18 cellular contexts compared by ENCODE assay signal in genomic region chr3:38457111-38458003, GRCh38. TPM values are rescaled to one million over a fixed set of nuclear protein-coding genes. Genes with fewer than 3 reads are reported as not detected.
DNase-seq lines count a peak whose midpoint lies in the region; ATAC-seq, FAIRE-seq and TF ChIP-seq lines count a peak whose summit lies in the region.
"Had no signal": no experiment of that assay in that cellular context is flagged by ENCODE, and none has a peak within 500 bp of the region (broad histone marks: within the 10 kb centered on the region; RNA-seq: fewer than 3 reads in every experiment).

No MANE protein-coding gene starts in this region.

- H3K4me2 ChIP-seq in HepG2 (ENCODE audit: low read depth, low read length) (peak overlapping the region; percentile 4; the same call in 1 of the 2 replicates), K562 (ENCODE audit: insufficient read depth, low read length) (peak overlapping the region; percentile 4; the same call in 1 of the 2 replicates), mesendoderm (ENCODE audit: low read length) (no peak overlapping the region)

- H2BK15ac ChIP-seq in mesendoderm (replicated peaks; ENCODE audit: low read depth) = no peak overlapping the region

- H3K18ac ChIP-seq in mesendoderm (ENCODE audit: low read length) = no peak overlapping the region

- H3K9ac ChIP-seq in HepG2 (ENCODE audit: insufficient read depth, low read depth, low read length) (no peak overlapping the region), K562 (ENCODE audit: insufficient read depth in 1 of 2, low read depth in 2 of 2, low read length in 2 of 2) (peak overlapping the region in 1 of 2 experiments; percentile 49; a peak in 1 of 4 replicates), mesendoderm (ENCODE audit: low read length) (no peak overlapping the region)

- no peak overlapping the region for H2AK5ac ChIP-seq in mesendoderm (ENCODE audit: low read length)

- no TSS peak for BruUV-seq in HepG2 (replicated peaks; lab: Mats Ljungman, UMichigan)
- BruUV-seq in K562 (replicated peaks; lab: Mats Ljungman, UMichigan) = no TSS peak

- no peak overlapping the region for H3K56ac ChIP-seq in mesendoderm (ENCODE audit: low read length)

- POLR2A ChIA-PET in HepG2 (lab: Yijun Ruan, JAX) (interaction anchor here (1.1 kb wide), 1 partner anchor 110 kb away, joined by 3 read pairs; no protein-coding TSS in a partner anchor), K562 (lab: Yijun Ruan, JAX) (interaction anchor here (0.5 to 0.7 kb wide), 2 partner anchors 32 to 447 kb away, joined by 3 read pairs; no protein-coding TSS in a partner anchor)

- CTCF ChIA-PET in HepG2 (lab: Yijun Ruan, JAX; ENCODE audit: low intra/inter-chr PET ratio, low total read pairs) (no interaction called here), K562 (lab: Yijun Ruan, JAX; ENCODE audit: low intra/inter-chr PET ratio) (no interaction called here)

- H3K9me3 ChIP-seq in HepG2 (ENCODE audit: low read length) = no peaks in the 10 kb centered on the region
- no peaks in the 10 kb centered on the region for H3K9me3 ChIP-seq in right lobe of liver
- no peaks in the 10 kb centered on the region for H3K9me3 ChIP-seq in K562 (replicated peaks; ENCODE audit: control insufficient read depth, insufficient read depth, low read depth, low read length)
- no peaks in the 10 kb centered on the region for H3K9me3 ChIP-seq in upper lobe of right lung
- no peaks in the 10 kb centered on the region for H3K9me3 ChIP-seq in uterus
- H3K9me3 ChIP-seq: transverse colon had no signal

- H3K27me3 ChIP-seq in HepG2 (ENCODE audit: control insufficient read depth in 1 of 2, insufficient read depth in 2 of 2, low read length in 2 of 2) (no peaks in the 10 kb centered on the region), right lobe of liver (no peaks in the 10 kb centered on the region), K562 (ENCODE audit: control insufficient read depth in 2 of 2, insufficient read depth in 2 of 2, low read length in 2 of 2) (no peaks in the 10 kb centered on the region), mesendoderm (ENCODE audit: insufficient read depth, low read length, poor library complexity) (no peaks in the 10 kb centered on the region), upper lobe of right lung (no peaks in the 10 kb centered on the region), uterus (no peaks in the 10 kb centered on the region)
- H3K27me3 ChIP-seq: transverse colon had no signal

- in situ Hi-C loops in HepG2 (cut with HindIII; ENCODE audit: extremely low pct_ligation_motif_present, low pct_unique_long_range_greater_than_20kb) = loop anchor here (25.0 kb wide), 1 partner anchor 320 kb away; the partner anchor contains the start of genes ACAA1 and MYD88
- in situ Hi-C loops in K562 (cut with MboI) = no loop called here

- no peak for TF ChIP-seq POLR2A in HepG2 (IDR thresholded peaks at IDR 0.05; ENCODE audit: insufficient read depth in 1 of 2, low read depth in 2 of 2, low read length in 2 of 2)
- no peak for TF ChIP-seq POLR2A in right lobe of liver (IDR thresholded peaks at IDR 0.05)
- no peak for TF ChIP-seq POLR2A in K562 (conservative IDR thresholded peaks at IDR 0.05)
- TF ChIP-seq POLR2A in uterus (IDR thresholded peaks at IDR 0.05) = no peak

- peaks cover 27% of the 10 kb centered on the region for H3K79me1 ChIP-seq in mesendoderm (ENCODE audit: low read length)

- no peak overlapping the region for H3K4me3 ChIP-seq in HepG2 (replicated peaks in 1 of 3; ENCODE audit: insufficient read depth in 1 of 3, low read depth in 2 of 3, low read length in 3 of 3)
- no peak overlapping the region for H3K4me3 ChIP-seq in right lobe of liver
- H3K4me3 ChIP-seq in K562 = no peak overlapping the region
- no peak overlapping the region for H3K4me3 ChIP-seq in mesendoderm (ENCODE audit: low read length)
- no peak overlapping the region for H3K4me3 ChIP-seq in upper lobe of right lung
- H3K4me3 ChIP-seq in uterus = no peak overlapping the region
- H3K4me3 ChIP-seq: skin epidermis, transverse colon had no signal

- TF ChIP-seq RAD21 in HepG2 (CRISPR knock-in tag; IDR thresholded peaks at IDR 0.05) (no peak), K562 (CRISPR knock-in tag; conservative IDR thresholded peaks at IDR 0.05 in 1 of 2, IDR thresholded peaks at IDR 0.05 in 1 of 2) (no peak)

- H3K9me1 ChIP-seq in K562 (ENCODE audit: control insufficient read depth, insufficient read depth, low read length) = peaks cover 5% of the 10 kb centered on the region

- H4K5ac ChIP-seq in mesendoderm (ENCODE audit: low read length) = no peak overlapping the region

- H3K36me3 ChIP-seq in HepG2 (replicated peaks in 1 of 2; ENCODE audit: control insufficient read depth in 1 of 2, insufficient read depth in 2 of 2, low read length in 2 of 2) (peaks cover 0 to 8% of the 10 kb centered on the region in 2 experiments; a peak in 2 of 5 replicates), right lobe of liver (no peaks in the 10 kb centered on the region), K562 (ENCODE audit: control insufficient read depth, insufficient read depth, low read length) (no peaks in the 10 kb centered on the region), mesendoderm (ENCODE audit: control insufficient read depth, insufficient read depth, low read length) (no peaks in the 10 kb centered on the region), upper lobe of right lung (no peaks in the 10 kb centered on the region), uterus (no peaks in the 10 kb centered on the region)
- H3K36me3 ChIP-seq: transverse colon had no signal

- H3K23ac ChIP-seq in mesendoderm (ENCODE audit: low read length) = no peak overlapping the region

- DNase-seq in HepG2 (ENCODE audit: low spot score) (no peak), right lobe of liver (no peak), K562 (ENCODE audit: extremely low read depth in 1 of 4, low spot score in 3 of 4) (peak; percentile 48 to 58 (median 55)), mesendoderm (peak; percentile 45), upper lobe of right lung (no peak), uterus (no peak), DMS 273 (lab: John Stamatoyannopoulos, UW; ENCODE audit: unreplicated experiment) (no peak)
- DNase-seq: activated naive CD4-positive, alpha-beta T cell treated with anti-CD3 and anti-CD28 coated beads, Interleukin-2, amount 50 U/mL, for 16 hours; activated T-cell treated with anti-CD3 and anti-CD28 coated beads for 4 hours; GDM1; KBM-7; mesenchymal stem cell; NCI-H1436 treated with DMSO at 0.1 percent for 48 hours; T-helper 9 cell; transverse colon had no signal

- H2BK5ac ChIP-seq in mesendoderm (ENCODE audit: low read length) = no peak overlapping the region

- H3K79me2 ChIP-seq in HepG2 (ENCODE audit: insufficient read depth, low read length) = peaks cover 69% of the 10 kb centered on the region
- peaks cover 61% of the 10 kb centered on the region for H3K79me2 ChIP-seq in K562 (ENCODE audit: control insufficient read depth, insufficient read depth, low read length)
- peaks cover 73% of the 10 kb centered on the region for H3K79me2 ChIP-seq in mesendoderm (ENCODE audit: control insufficient read depth, insufficient read depth, low read length)

- no peak overlapping the region for H3K4ac ChIP-seq in mesendoderm (ENCODE audit: low read depth, low read length)

- ATAC-seq in HepG2 = no peak
- ATAC-seq in right lobe of liver = no peak
- ATAC-seq in K562 = peak; percentile 7
- ATAC-seq in upper lobe of right lung = no peak
- ATAC-seq in HG02973 (IDR thresholded peaks at IDR 0.05; ENCODE audit: unreplicated experiment) = no peak
- ATAC-seq: stimulated activated memory B cell treated with anti-CD40 and anti-IgM and Interleukin-4, amounts not matched to agents 10 μg/mL and 1 μg/mL and 100 μg/mL, for 72 hours had no signal

- WGBS in HepG2 (ENCODE audit: low lambda C conversion rate) = 98% methylated on average over 8 of the region's 9 CpGs
- WGBS in right lobe of liver (ENCODE audit: insufficient coverage, low coverage, low lambda C conversion rate, missing lambda C conversion rate) = 81% methylated on average over 5 of the region's 9 CpGs
- 54% methylated on average over 9 of the region's 9 CpGs for whole genome bisulfite sequencing in K562 (ENCODE audit: insufficient coverage, low coverage, missing lambda C conversion rate)
- no CpG with 5 or more reads among the region's 9 CpGs for WGBS in mesendoderm (ENCODE audit: extremely low coverage, insufficient coverage, low lambda C conversion rate)

- H3K27ac ChIP-seq in HepG2 (ENCODE audit: extremely low read length, insufficient read depth, low read length) = no peak overlapping the region
- H3K27ac ChIP-seq in right lobe of liver = no peak overlapping the region
- H3K27ac ChIP-seq in K562 (ENCODE audit: extremely low read depth, low read depth, low read length) = no peak overlapping the region
- H3K27ac ChIP-seq in mesendoderm (ENCODE audit: low read depth, low read length) = no peak overlapping the region
- H3K27ac ChIP-seq in upper lobe of right lung = no peak overlapping the region
- H3K27ac ChIP-seq in uterus = no peak overlapping the region
- H3K27ac ChIP-seq: skin epidermis had no signal

- no peak overlapping the region for H2AFZ ChIP-seq in HepG2 (ENCODE audit: low read length)
- H2AFZ ChIP-seq in K562 (ENCODE audit: low read depth, low read length) = no peak overlapping the region

- TF ChIP-seq CTCF in HepG2 (CRISPR knock-in tag; IDR thresholded peaks at IDR 0.05) (no peak), right lobe of liver (IDR thresholded peaks at IDR 0.05) (no peak), K562 (IDR thresholded peaks at IDR 0.05 in 2 of 3, conservative IDR thresholded peaks at IDR 0.05 in 1 of 3; ENCODE audit: insufficient read depth in 2 of 3, low read depth in 1 of 3, low read length in 3 of 3) (peak in 1 of 3 experiments; percentile 17; a peak in 1 of 6 replicates), upper lobe of right lung (IDR thresholded peaks at IDR 0.05) (peak; percentile 11), uterus (IDR thresholded peaks at IDR 0.05) (no peak)

- TF ChIP-seq EP300 in HepG2 (IDR thresholded peaks at IDR 0.05; ENCODE audit: low read depth in 2 of 2, low read length in 2 of 2) (no peak), HepG2 (CRISPR knock-in tag; IDR thresholded peaks at IDR 0.05; ENCODE audit: borderline replicate concordance) (no peak), K562 (IDR thresholded peaks at IDR 0.05; ENCODE audit: low read length) (no peak)

- H4K20me1 ChIP-seq in HepG2 (ENCODE audit: insufficient read depth, low read length) (peaks cover 51% of the 10 kb centered on the region), K562 (replicated peaks; ENCODE audit: control insufficient read depth, insufficient read depth, low read length) (peaks cover 41% of the 10 kb centered on the region)

- H4K8ac ChIP-seq in mesendoderm (ENCODE audit: low read depth, low read length) = no peak overlapping the region

- FAIRE-seq in HepG2 (lab: Jason Lieb, UNC) (no peak), K562 (lab: Jason Lieb, UNC) (no peak)

- H2BK120ac ChIP-seq in mesendoderm (ENCODE audit: low read depth, low read length) = no peak overlapping the region

- intact Hi-C loops in HepG2 (cut with micrococcal nuclease; ENCODE audit: unreplicated experiment) = no loop called here
- intact Hi-C loops in right lobe of liver (cut with DNase I) = no loop called here
- intact Hi-C loops in K562 (cut with micrococcal nuclease) = no loop called here
- intact Hi-C loops in upper lobe of right lung (cut with DNase I) = no loop called here
- intact Hi-C loops in uterus (cut with DNase I; ENCODE audit: low total_unique reads) = no loop called here

- H3K4me1 ChIP-seq in HepG2 (ENCODE audit: insufficient read depth, low read length) = peaks cover 37% of the 10 kb centered on the region
- H3K4me1 ChIP-seq in right lobe of liver = peaks cover 0 to 45% (median 15%) of the 10 kb centered on the region in 4 donors
- peaks cover 27 to 38% of the 10 kb centered on the region in 2 experiments for H3K4me1 ChIP-seq in K562 (replicated peaks in 1 of 2; ENCODE audit: control insufficient read depth in 2 of 2, insufficient read depth in 2 of 2, low read length in 2 of 2)
- peaks cover 10% of the 10 kb centered on the region for H3K4me1 ChIP-seq in mesendoderm (ENCODE audit: control insufficient read depth, low read depth, low read length)
- peaks cover 54% of the 10 kb centered on the region for H3K4me1 ChIP-seq in upper lobe of right lung
- peaks cover 0 to 22% of the 10 kb centered on the region in 2 donors for H3K4me1 ChIP-seq in uterus

RNA-seq across cellular contexts. Expression of gene ACVR2B, which starts 3.7 kb away (rescaled TPM):
- total RNA-seq in HepG2 (2016; rRNA removed; fragmentation: Illumina TruSeq; extraction: Trizol) = 10.0 and 11.3 TPM in 2 replicates
- 1.9 and 2.3 TPM in 2 replicates for total RNA-seq in HepG2 (2016; cell fraction: cytosol; rRNA removed; fragmentation: Illumina TruSeq; extraction: Trizol; ENCODE audit: low read depth)
- 9.6 and 10.5 TPM in 2 replicates for total RNA-seq in HepG2 (2016; cell fraction: insoluble cytoplasmic fraction; rRNA removed; fragmentation: Illumina TruSeq; extraction: Trizol)
- total RNA-seq in HepG2 (2016; cell fraction: membrane; rRNA removed; fragmentation: Illumina TruSeq; extraction: Trizol) = 6.0 TPM in 2 replicates
- total RNA-seq in HepG2 (2016; cell fraction: nucleus; rRNA removed; fragmentation: Illumina TruSeq; extraction: Trizol) = 11.7 and 13.1 TPM in 2 replicates
- polyA plus RNA-seq in HepG2 (2011; rRNA removed) = 12.0 and 12.7 TPM in 2 replicates
- polyA plus RNA-seq in HepG2 (2011; cell fraction: cytosol; rRNA removed) = 9.0 and 9.9 TPM in 2 replicates
- 15.0 and 15.2 TPM in 2 replicates for polyA plus RNA-seq in HepG2 (2011; cell fraction: nucleus; rRNA removed)
- 9.9 and 12.0 TPM in 2 replicates for polyA plus RNA-seq in HepG2 (2012)
- polyA plus RNA-seq in HepG2 (2016; cell fraction: cytosol; fragmentation: Illumina TruSeq; extraction: Trizol; ENCODE audit: low read depth) = 2.7 and 2.9 TPM in 2 replicates
- 5.1 and 5.5 TPM in 2 replicates for polyA plus RNA-seq in HepG2 (2016; cell fraction: insoluble cytoplasmic fraction; fragmentation: Illumina TruSeq; extraction: Trizol; ENCODE audit: low read depth)
- polyA plus RNA-seq in HepG2 (2016; cell fraction: membrane; fragmentation: Illumina TruSeq; extraction: Trizol; ENCODE audit: low read depth) = 3.4 and 4.2 TPM in 2 replicates
- 8.4 and 8.5 TPM in 2 replicates for polyA plus RNA-seq in HepG2 (2016; cell fraction: nucleus; fragmentation: Illumina TruSeq; extraction: Trizol; ENCODE audit: insufficient read depth, low read depth)
- polyA minus RNA-seq in HepG2 (2011; rRNA and poly(A)+ RNA removed; ENCODE audit: low replicate concordance) = 23.0 and 122 TPM in 2 replicates
- 32.7 and 38.7 TPM in 2 replicates for polyA minus RNA-seq in HepG2 (2011; cell fraction: cytosol; rRNA and poly(A)+ RNA removed)
- polyA minus RNA-seq in HepG2 (2011; cell fraction: nucleus; rRNA and poly(A)+ RNA removed) = 27.8 and 34.2 TPM in 2 replicates
- 1 to 10 TPM; 2.0 to 5.9 (median 4.4) TPM for total RNA-seq in right lobe of liver
- 35.2 and 42.4 TPM in 2 replicates for total RNA-seq in K562 (2011; cell fraction: chromatin; rRNA removed; ENCODE audit: low replicate concordance)
- total RNA-seq in K562 (2011; cell fraction: nucleolus; rRNA removed) = 25.3 and 32.5 TPM in 2 replicates
- total RNA-seq in K562 (2011; cell fraction: nucleoplasm; rRNA removed) = 37.7 and 52.2 TPM in 2 replicates
- 10.8 and 11.8 TPM in 2 replicates for total RNA-seq in K562 (2014; rRNA removed)
- total RNA-seq in K562 (2014; rRNA removed; fragmentation: Illumina TruSeq; extraction: Trizol) = 13.9 and 15.0 TPM in 2 replicates
- 7.4 and 7.7 TPM in 2 replicates for total RNA-seq in K562 (2015; rRNA removed; fragmentation: Illumina TruSeq; extraction: Trizol)
- 20.5 and 23.7 TPM in 2 replicates for total RNA-seq in K562 (2021)
- polyA plus RNA-seq in K562 (2011; rRNA removed) = 7.1 and 8.8 TPM in 2 replicates
- polyA plus RNA-seq in K562 (2011; cell fraction: cytosol; rRNA removed) = 6.7 TPM in 2 replicates
- polyA plus RNA-seq in K562 (2011; cell fraction: nucleus; rRNA removed) = 11.9 and 12.2 TPM in 2 replicates
- 4.2 and 7.7 TPM in 2 replicates for polyA plus RNA-seq in K562 (2012)
- polyA plus RNA-seq in K562 (2014; fragmentation: Illumina TruSeq; extraction: Trizol) = 5.9 and 6.2 TPM in 2 replicates
- polyA plus RNA-seq in K562 (2014; fragmentation: Nextera tagmentation; extraction: Ambion mirVana) = 1 to 10 TPM; 1.8 to 2.6 TPM
- 5.5 and 5.8 TPM in 2 replicates for polyA plus RNA-seq in K562 (2014; rRNA removed)
- polyA minus RNA-seq in K562 (2011; rRNA and poly(A)+ RNA removed) = 31.8 and 35.4 TPM in 2 replicates
- 23.3 and 29.4 TPM in 2 replicates for polyA minus RNA-seq in K562 (2011; cell fraction: cytosol; rRNA and poly(A)+ RNA removed)
- 13.9 and 18.7 TPM in 2 replicates for polyA minus RNA-seq in K562 (2011; cell fraction: nucleus; rRNA and poly(A)+ RNA removed)
- polyA plus RNA-seq in mesendoderm (2013, experiment 1 of 2) = 23.2 TPM
- polyA plus RNA-seq in mesendoderm (2013, experiment 2 of 2) = 20.9 TPM
- 6.6 TPM for total RNA-seq in upper lobe of right lung
- total RNA-seq in uterus = 10 to 100 TPM in 2 of 4 donors, 1 to 10 TPM in 2; 3.1 to 13.8 (median 9.4) TPM

RNA-seq across cellular contexts. Expression of gene EXOG, which starts 38.8 kb away (rescaled TPM):
- total RNA-seq in HepG2 (2016; rRNA removed; fragmentation: Illumina TruSeq; extraction: Trizol) (7.2 and 9.5 TPM in 2 replicates), right lobe of liver (1 to 10 TPM; 2.7 to 5.3 (median 3.9) TPM), K562 (2014; rRNA removed) (9.9 and 10.8 TPM in 2 replicates), K562 (2014; rRNA removed; fragmentation: Illumina TruSeq; extraction: Trizol) (16.3 and 18.1 TPM in 2 replicates), K562 (2015; rRNA removed; fragmentation: Illumina TruSeq; extraction: Trizol) (13.6 and 15.7 TPM in 2 replicates), K562 (2021) (14.4 and 14.5 TPM in 2 replicates), upper lobe of right lung (10.7 TPM), uterus (10 to 100 TPM in 2 of 4 donors, 1 to 10 TPM in 2; 6.2 to 22.8 (median 13.8) TPM)
- 2.4 and 3.2 TPM in 2 replicates for total RNA-seq in HepG2 (2016; cell fraction: cytosol; rRNA removed; fragmentation: Illumina TruSeq; extraction: Trizol; ENCODE audit: low read depth)
- 9.4 and 10.0 TPM in 2 replicates for total RNA-seq in HepG2 (2016; cell fraction: insoluble cytoplasmic fraction; rRNA removed; fragmentation: Illumina TruSeq; extraction: Trizol)
- total RNA-seq in HepG2 (2016; cell fraction: membrane; rRNA removed; fragmentation: Illumina TruSeq; extraction: Trizol) = 4.3 and 4.9 TPM in 2 replicates
- total RNA-seq in HepG2 (2016; cell fraction: nucleus; rRNA removed; fragmentation: Illumina TruSeq; extraction: Trizol) = 11.9 and 12.3 TPM in 2 replicates
- polyA plus RNA-seq in HepG2 (2011; rRNA removed) (5.5 TPM in 2 replicates), K562 (2011; rRNA removed) (12.0 and 16.9 TPM in 2 replicates), K562 (2014; fragmentation: Illumina TruSeq; extraction: Trizol) (13.4 and 13.9 TPM in 2 replicates), K562 (2014; fragmentation: Nextera tagmentation; extraction: Ambion mirVana) (10 to 100 TPM; 13.1 to 21.7 TPM), K562 (2014; rRNA removed) (12.9 and 14.8 TPM in 2 replicates)
- 2.0 and 3.0 TPM in 2 replicates for polyA plus RNA-seq in HepG2 (2011; cell fraction: cytosol; rRNA removed)
- polyA plus RNA-seq in HepG2 (2011; cell fraction: nucleus; rRNA removed) = 11.4 and 19.7 TPM in 2 replicates
- 3.4 and 5.4 TPM in 2 replicates for polyA plus RNA-seq in HepG2 (2012)
- 0.79 and 1.1 TPM in 2 replicates for polyA plus RNA-seq in HepG2 (2016; cell fraction: cytosol; fragmentation: Illumina TruSeq; extraction: Trizol; ENCODE audit: low read depth)
- 8.8 and 9.2 TPM in 2 replicates for polyA plus RNA-seq in HepG2 (2016; cell fraction: insoluble cytoplasmic fraction; fragmentation: Illumina TruSeq; extraction: Trizol; ENCODE audit: low read depth)
- 2.3 and 2.8 TPM in 2 replicates for polyA plus RNA-seq in HepG2 (2016; cell fraction: membrane; fragmentation: Illumina TruSeq; extraction: Trizol; ENCODE audit: low read depth)
- polyA plus RNA-seq in HepG2 (2016; cell fraction: nucleus; fragmentation: Illumina TruSeq; extraction: Trizol; ENCODE audit: insufficient read depth, low read depth) = 25.1 and 25.9 TPM in 2 replicates
- polyA minus RNA-seq in HepG2 (2011; rRNA and poly(A)+ RNA removed; ENCODE audit: low replicate concordance) = 5.4 and 6.5 TPM in 2 replicates
- 1.8 and 2.0 TPM in 2 replicates for polyA minus RNA-seq in HepG2 (2011; cell fraction: cytosol; rRNA and poly(A)+ RNA removed)
- polyA minus RNA-seq in HepG2 (2011; cell fraction: nucleus; rRNA and poly(A)+ RNA removed) = 15.5 and 17.5 TPM in 2 replicates
- 28.1 and 64.0 TPM in 2 replicates for total RNA-seq in K562 (2011; cell fraction: chromatin; rRNA removed; ENCODE audit: low replicate concordance)
- total RNA-seq in K562 (2011; cell fraction: nucleolus; rRNA removed) = 10.8 and 13.6 TPM in 2 replicates
- total RNA-seq in K562 (2011; cell fraction: nucleoplasm; rRNA removed) = 32.4 and 55.4 TPM in 2 replicates
- polyA plus RNA-seq in K562 (2011; cell fraction: cytosol; rRNA removed) = 4.1 and 8.2 TPM in 2 replicates
- polyA plus RNA-seq in K562 (2011; cell fraction: nucleus; rRNA removed) = 16.3 and 16.8 TPM in 2 replicates
- 10.1 and 10.2 TPM in 2 replicates for polyA plus RNA-seq in K562 (2012)
- polyA minus RNA-seq in K562 (2011; rRNA and poly(A)+ RNA removed) = 12.5 and 13.5 TPM in 2 replicates
- polyA minus RNA-seq in K562 (2011; cell fraction: cytosol; rRNA and poly(A)+ RNA removed) = 3.7 and 5.8 TPM in 2 replicates
- polyA minus RNA-seq in K562 (2011; cell fraction: nucleus; rRNA and poly(A)+ RNA removed) = 8.1 and 12.7 TPM in 2 replicates
- 6.9 TPM for polyA plus RNA-seq in mesendoderm (2013, experiment 1 of 2)
- 6.6 TPM for polyA plus RNA-seq in mesendoderm (2013, experiment 2 of 2)

Comparison
In these comparisons a context has a peak if more than half of its experiments do, and no peak if none do; other contexts are left out.
1. DNase-seq: peak in K562 (4 of 4) and mesendoderm (single experiment); none in HepG2 (single experiment), right lobe of liver (0 of 3), upper lobe of right lung (single experiment), uterus (0 of 2) and DMS 273 (single experiment).
2. Of the 241 proteins assayed by ChIP-seq in both HepG2 and K562: peak only in HepG2: MAFF and MAFK; only in K562: ELF1, GABPA, MAFG, ZBTB33 and ZKSCAN8; in both: none; in neither: 232; mixed calls (peak in some experiments, not most) for 2.